In the genomic region with DNA sequence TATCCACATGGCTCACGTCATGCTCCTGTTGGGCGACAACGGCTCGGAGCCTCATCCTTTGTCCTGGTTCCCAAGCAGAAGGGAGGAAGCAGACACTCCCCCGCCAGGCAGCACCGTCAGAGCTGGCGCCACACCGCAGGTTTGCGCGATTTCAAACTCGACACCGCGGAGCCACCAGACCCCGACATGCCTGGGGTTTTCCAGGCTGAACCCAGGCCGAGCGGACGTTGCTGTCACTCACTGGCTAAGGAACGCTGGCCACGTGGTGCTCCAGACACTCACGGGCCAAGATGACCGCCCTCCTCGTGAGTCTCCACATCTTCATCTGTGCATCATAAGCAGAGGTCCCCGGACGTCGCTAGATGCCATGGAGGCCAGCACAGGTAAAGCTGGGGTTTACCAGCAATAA, we compare ENCODE assay signal across 23 cellular contexts. TPM values are rescaled to one million over a fixed set of nuclear protein-coding genes. Genes with fewer than 3 reads are reported as not detected.
DNase-seq lines count a peak whose midpoint lies in the region; ATAC-seq and TF ChIP-seq lines count a peak whose summit lies in the region.
"Had no signal": no experiment of that assay in that cellular context is flagged by ENCODE, and none has a peak within 500 bp of the region (broad histone marks: within the 10 kb centered on the region; RNA-seq: fewer than 3 reads in every experiment).

No MANE protein-coding gene starts in this region.

- peak; percentile 37 for DNase-seq in activated CD8-positive, alpha-beta memory T cell treated with anti-CD3 and anti-CD28 coated beads, Interleukin-2, amount 50 U/mL, for 48 hours
- DNase-seq in activated CD8-positive, alpha-beta memory T cell treated with anti-CD3 and anti-CD28 coated beads, Interleukin-2, amount 10 ng/mL, durations not matched to agents 7 days and 5 days: no peak
- DNase-seq in Karpas-422 (peak; percentile 29), coronary artery (ENCODE audit: low spot score) (peak; percentile 67), osteoblast (ENCODE audit: insufficient read length, low spot score, missing footprints) (peak; percentile 54), LoVo (ENCODE audit: low spot score) (no peak), GDM1 (lab: John Stamatoyannopoulos, UW) (no peak)
- DNase-seq: Calu3; GOT3; NCI-H1092 treated with DMSO at 0.1 percent for 48 hours; NCI-H146; NCI-H2081; NCI-H510A; NCI-H748 treated with DMSO at 0.1 percent for 48 hours; NK-92 treated with Interleukin-12 subunit alpha and Interleukin-12 subunit beta, amount 100 ng/mL, for 24 hours; Peyer's patch had no signal

- H2AFZ ChIP-seq in Karpas-422 (ENCODE audit: low read length) (no peak overlapping the region), osteoblast (ENCODE audit: low read length) (no peak overlapping the region)

- CTCF ChIA-PET in activated CD8-positive, alpha-beta memory T cell treated with anti-CD3 and anti-CD28 coated beads, Interleukin-2, amount 10 ng/mL, durations not matched to agents 7 days and 5 days (lab: Charles Lee): no interaction called here

- H3K9me3 ChIP-seq in Karpas-422 (ENCODE audit: low read length) (no peaks in the 10 kb centered on the region), osteoblast (ENCODE audit: low read depth, low read length) (no peaks in the 10 kb centered on the region)
- H3K9me3 ChIP-seq: Peyer's patch had no signal

- no peak overlapping the region for H3K4me3 ChIP-seq in Karpas-422 (ENCODE audit: low read length)
- no peak overlapping the region for H3K4me3 ChIP-seq in coronary artery
- no peak overlapping the region for H3K4me3 ChIP-seq in osteoblast (ENCODE audit: insufficient read depth, low read length)
- H3K4me3 ChIP-seq: BLaER1 treated with 17β-estradiol and CSF1 and Interleukin-3, amounts not matched to agents 10 nM and 100 nM; GM12878; Peyer's patch had no signal

- no peaks in the 10 kb centered on the region for H3K27me3 Mint-ChIP-seq in activated CD8-positive, alpha-beta memory T cell treated with anti-CD3 and anti-CD28 coated beads, Interleukin-2, amount 10 ng/mL, durations not matched to agents 7 days and 5 days

- H3K27me3 ChIP-seq in Karpas-422 (ENCODE audit: low read length): no peaks in the 10 kb centered on the region
- H3K27me3 ChIP-seq in osteoblast (ENCODE audit: insufficient read depth, low read length): no peaks in the 10 kb centered on the region
- H3K27me3 ChIP-seq: BLaER1 treated with 17β-estradiol and CSF1 and Interleukin-3, amounts not matched to agents 10 nM and 100 nM; Peyer's patch had no signal

- H3K4me1 Mint-ChIP-seq in activated CD8-positive, alpha-beta memory T cell treated with anti-CD3 and anti-CD28 coated beads, Interleukin-2, amount 10 ng/mL, durations not matched to agents 7 days and 5 days: no peaks in the 10 kb centered on the region
- H3K4me1 Mint-ChIP-seq: IgD-negative memory B cell had no signal

- no peak overlapping the region for H3K4me3 Mint-ChIP-seq in activated CD8-positive, alpha-beta memory T cell treated with anti-CD3 and anti-CD28 coated beads, Interleukin-2, amount 10 ng/mL, durations not matched to agents 7 days and 5 days
- H3K4me3 Mint-ChIP-seq: CD8-positive, alpha-beta T cell; IgD-negative memory B cell had no signal

- no peak overlapping the region for H3K27ac ChIP-seq in Karpas-422 (ENCODE audit: low read length)
- H3K27ac ChIP-seq in coronary artery: no peak overlapping the region
- H3K27ac ChIP-seq in osteoblast (ENCODE audit: low read depth, low read length): no peak overlapping the region
- H3K27ac ChIP-seq: BLaER1 treated with 17β-estradiol and CSF1 and Interleukin-3, amounts not matched to agents 10 nM and 100 nM; Peyer's patch had no signal

- H3K9me3 Mint-ChIP-seq in activated CD8-positive, alpha-beta memory T cell treated with anti-CD3 and anti-CD28 coated beads, Interleukin-2, amount 10 ng/mL, durations not matched to agents 7 days and 5 days (ENCODE audit: low read depth): peaks cover 5% of the 10 kb centered on the region
- H3K9me3 Mint-ChIP-seq: CD8-positive, alpha-beta T cell had no signal

- H3K4me1 ChIP-seq in Karpas-422 (ENCODE audit: low read length) (no peaks in the 10 kb centered on the region), osteoblast (ENCODE audit: insufficient read depth, low read length) (no peaks in the 10 kb centered on the region)
- H3K4me1 ChIP-seq: BLaER1 treated with 17β-estradiol and CSF1 and Interleukin-3, amounts not matched to agents 10 nM and 100 nM; Peyer's patch had no signal

- H3K27ac Mint-ChIP-seq in activated CD8-positive, alpha-beta memory T cell treated with anti-CD3 and anti-CD28 coated beads, Interleukin-2, amount 10 ng/mL, durations not matched to agents 7 days and 5 days: no peak overlapping the region
- H3K27ac Mint-ChIP-seq: CD8-positive, alpha-beta T cell; IgD-negative memory B cell had no signal

- ATAC-seq in activated CD8-positive, alpha-beta memory T cell treated with anti-CD3 and anti-CD28 coated beads, Interleukin-2, amount 10 ng/mL, durations not matched to agents 7 days and 5 days: no peak
- ATAC-seq in GM21529 (IDR thresholded peaks at IDR 0.05; ENCODE audit: unreplicated experiment): no peak
- ATAC-seq: CD8-positive, alpha-beta T cell; GM12878; HCT116; Right ventricle myocardium inferior had no signal

- peaks cover 7% of the 10 kb centered on the region for H3K36me3 Mint-ChIP-seq in activated CD8-positive, alpha-beta memory T cell treated with anti-CD3 and anti-CD28 coated beads, Interleukin-2, amount 10 ng/mL, durations not matched to agents 7 days and 5 days
- H3K36me3 Mint-ChIP-seq: CD8-positive, alpha-beta T cell; IgD-negative memory B cell had no signal

- no peaks in the 10 kb centered on the region for H3K9me2 ChIP-seq in Karpas-422 (replicated peaks; ENCODE audit: insufficient read depth, low read length)

- no peaks in the 10 kb centered on the region for H3K36me3 ChIP-seq in Karpas-422 (ENCODE audit: insufficient read depth, low read length)
- no peaks in the 10 kb centered on the region for H3K36me3 ChIP-seq in osteoblast (ENCODE audit: insufficient read depth, low read length)
- H3K36me3 ChIP-seq: Peyer's patch had no signal

- peaks cover 13% of the 10 kb centered on the region; the same call in 1 of the 2 replicates for H3K79me2 ChIP-seq in Karpas-422 (ENCODE audit: low read length)
- H3K79me2 ChIP-seq in osteoblast (ENCODE audit: insufficient read depth, low read length): no peaks in the 10 kb centered on the region

- TF ChIP-seq CTCF in coronary artery (IDR thresholded peaks at IDR 0.05) (no peak), osteoblast (IDR thresholded peaks at IDR 0.05; ENCODE audit: extremely low read depth, low read depth, low read length) (no peak)

- no peak overlapping the region for H3K9ac ChIP-seq in Karpas-422 (ENCODE audit: low read length)
- H3K9ac ChIP-seq: BLaER1 treated with 17β-estradiol and CSF1 and Interleukin-3, amounts not matched to agents 10 nM and 100 nM had no signal

- H3K4me2 ChIP-seq in Karpas-422 (ENCODE audit: low read depth, low read length, poor library complexity, severe bottlenecking): no peak overlapping the region
- no peak overlapping the region for H3K4me2 ChIP-seq in osteoblast (ENCODE audit: insufficient read depth, low read length)
- H3K4me2 ChIP-seq: BLaER1 treated with 17β-estradiol and CSF1 and Interleukin-3, amounts not matched to agents 10 nM and 100 nM had no signal

- H4K20me1 ChIP-seq in Karpas-422 (ENCODE audit: insufficient read depth, low read depth, low read length) (no peaks in the 10 kb centered on the region), osteoblast (ENCODE audit: insufficient read depth, low read length) (no peaks in the 10 kb centered on the region)

RNA-seq across cellular contexts. Expression of gene TERT, which starts 9.0 kb away (rescaled TPM):
- 1 to 10 TPM in 1 of 2 experiments, under 1 TPM in 1; 0.82 to 1.5 TPM for total RNA-seq in activated CD8-positive, alpha-beta memory T cell treated with anti-CD3 and anti-CD28 coated beads, Interleukin-2, amount 10 ng/mL, durations not matched to agents 7 days and 5 days
- 2.2 and 3.3 TPM in 2 replicates for total RNA-seq in Karpas-422 (2014; rRNA removed; shearing (Covaris generic); ENCODE audit: low replicate concordance)
- total RNA-seq in osteoblast: not detected in 2 replicates
- total RNA-seq: Right ventricle myocardium inferior had no signal

RNA-seq across cellular contexts. Expression of gene CLPTM1L, which starts 59.0 kb away (rescaled TPM):
- total RNA-seq in activated CD8-positive, alpha-beta memory T cell treated with anti-CD3 and anti-CD28 coated beads, Interleukin-2, amount 10 ng/mL, durations not matched to agents 7 days and 5 days: 100 to 1,000 TPM; 107 to 115 TPM
- total RNA-seq in Karpas-422 (2014; rRNA removed; shearing (Covaris generic); ENCODE audit: low replicate concordance): 141 and 164 TPM in 2 replicates
- total RNA-seq in osteoblast: 134 and 139 TPM in 2 replicates

Comparison
In these comparisons a context has a peak if more than half of its experiments do, and no peak if none do; other contexts are left out.
1. DNase-seq: peak in activated CD8-positive, alpha-beta memory T cell treated with anti-CD3 and anti-CD28 coated beads, Interleukin-2, amount 50 U/mL, for 48 hours (single experiment), Karpas-422 (single experiment), coronary artery (single experiment) and osteoblast (single experiment); none in activated CD8-positive, alpha-beta memory T cell treated with anti-CD3 and anti-CD28 coated beads, Interleukin-2, amount 10 ng/mL, durations not matched to agents 7 days and 5 days (single experiment), LoVo (single experiment) and GDM1 (single experiment).